In genomic region chr14:97703006-97703760, GRCh38 we compare ENCODE assay signal across 13 cellular contexts.
DNase-seq lines count a peak whose midpoint lies in the region; ATAC-seq and TF ChIP-seq lines count a peak whose summit lies in the region.
"Had no signal": no experiment of that assay in that cellular context is flagged by ENCODE, and none has a peak within 500 bp of the region (broad histone marks: within the 10 kb centered on the region; RNA-seq: fewer than 3 reads in every experiment).

No MANE protein-coding gene starts in this region.

- 0 out of 2 replicates have a peak, but pooled peaks have one; percentile 18 for ATAC-seq in PC-3
- no peak for ATAC-seq in stimulated activated memory B cell treated with anti-CD40 and anti-IgM and Interleukin-4, amounts not matched to agents 10 μg/mL and 1 μg/mL and 100 μg/mL, for 72 hours

- POLR2A ChIA-PET in PC-3 (lab: Charles Lee; ENCODE audit: unreplicated experiment): no interaction called here

- H3K9me3 Mint-ChIP-seq in activated naive CD4-positive, alpha-beta T cell treated with anti-CD3 and anti-CD28 coated beads, Interleukin-2, amount 10 ng/mL, durations not matched to agents 7 days and 5 days: peaks cover 22% of the 10 kb centered on the region
- peaks cover 2% of the 10 kb centered on the region for H3K9me3 Mint-ChIP-seq in neural progenitor cell
- peaks cover 12% of the 10 kb centered on the region for H3K9me3 Mint-ChIP-seq in stimulated activated memory B cell treated with anti-CD40 and anti-IgM and Interleukin-4, amounts not matched to agents 10 μg/mL and 1 μg/mL and 100 μg/mL, for 72 hours

- H3K27me3 Mint-ChIP-seq in activated naive CD4-positive, alpha-beta T cell treated with anti-CD3 and anti-CD28 coated beads, Interleukin-2, amount 10 ng/mL, durations not matched to agents 7 days and 5 days: no peaks in the 10 kb centered on the region
- peaks cover 3% of the 10 kb centered on the region for H3K27me3 Mint-ChIP-seq in neural progenitor cell (ENCODE audit: insufficient read depth, low read depth)
- no peaks in the 10 kb centered on the region for H3K27me3 Mint-ChIP-seq in stimulated activated memory B cell treated with anti-CD40 and anti-IgM and Interleukin-4, amounts not matched to agents 10 μg/mL and 1 μg/mL and 100 μg/mL, for 72 hours

- peaks cover 91% of the 10 kb centered on the region for H3K4me1 Mint-ChIP-seq in activated naive CD4-positive, alpha-beta T cell treated with anti-CD3 and anti-CD28 coated beads, Interleukin-2, amount 10 ng/mL, durations not matched to agents 7 days and 5 days
- peaks cover under 1% of the 10 kb centered on the region for H3K4me1 Mint-ChIP-seq in neural progenitor cell
- H3K4me1 Mint-ChIP-seq in stimulated activated memory B cell treated with anti-CD40 and anti-IgM and Interleukin-4, amounts not matched to agents 10 μg/mL and 1 μg/mL and 100 μg/mL, for 72 hours: no peaks in the 10 kb centered on the region

- H3K27ac Mint-ChIP-seq in activated naive CD4-positive, alpha-beta T cell treated with anti-CD3 and anti-CD28 coated beads, Interleukin-2, amount 10 ng/mL, durations not matched to agents 7 days and 5 days: peak overlapping the region; percentile 92
- no peak overlapping the region for H3K27ac Mint-ChIP-seq in neural progenitor cell
- H3K27ac Mint-ChIP-seq in stimulated activated memory B cell treated with anti-CD40 and anti-IgM and Interleukin-4, amounts not matched to agents 10 μg/mL and 1 μg/mL and 100 μg/mL, for 72 hours: no peak overlapping the region

- intact Hi-C loops in PC-3 (cut with micrococcal nuclease): no loop called here

- H3F3A ChIP-seq in PC-3 (ENCODE audit: low read length, unreplicated experiment) (no peaks in the 10 kb centered on the region), neural progenitor cell (ENCODE audit: low read depth) (no peaks in the 10 kb centered on the region)

- H3K4me1 ChIP-seq in PC-3 (ENCODE audit: insufficient read depth, low read length) (no peaks in the 10 kb centered on the region), neural progenitor cell (no peaks in the 10 kb centered on the region)
- H3K4me1 ChIP-seq: BE2C had no signal

- no peak overlapping the region for H3K4me2 ChIP-seq in PC-3 (ENCODE audit: low read length)
- no peak overlapping the region for H3K4me2 ChIP-seq in neural progenitor cell

- peak overlapping the region; percentile 27 for H3K4me3 Mint-ChIP-seq in activated naive CD4-positive, alpha-beta T cell treated with anti-CD3 and anti-CD28 coated beads, Interleukin-2, amount 10 ng/mL, durations not matched to agents 7 days and 5 days
- no peak overlapping the region for H3K4me3 Mint-ChIP-seq in neural progenitor cell
- no peak overlapping the region for H3K4me3 Mint-ChIP-seq in stimulated activated memory B cell treated with anti-CD40 and anti-IgM and Interleukin-4, amounts not matched to agents 10 μg/mL and 1 μg/mL and 100 μg/mL, for 72 hours

- DNase-seq in GM06990 (ENCODE audit: extremely low read depth, insufficient read length): peak; percentile 29
- DNase-seq in PC-3: peak; percentile 18
- peak; percentile 57 for DNase-seq in activated naive CD4-positive, alpha-beta T cell treated with anti-CD3 and anti-CD28 coated beads, Interleukin-2, amount 10 ng/mL, durations not matched to agents 7 days and 5 days
- no peak for DNase-seq in neural progenitor cell (ENCODE audit: low spot score)
- no peak for DNase-seq in GDM1 (lab: John Stamatoyannopoulos, UW)
- DNase-seq in anterior cingulate cortex (lab: John Stamatoyannopoulos, UW): no peak
- DNase-seq: BE2C, kidney, NCI-H1048, NCI-H226, posterior cingulate gyrus had no signal

- H2AFZ ChIP-seq in PC-3 (ENCODE audit: low read length) (no peak overlapping the region), neural progenitor cell (replicated peaks) (peak overlapping the region; percentile 42)

- H3K27ac ChIP-seq in PC-3 (ENCODE audit: low read length): no peak overlapping the region
- no peak overlapping the region for H3K27ac ChIP-seq in neural progenitor cell
- H3K27ac ChIP-seq: epithelial cell of prostate had no signal

- H3K9ac ChIP-seq in PC-3 (ENCODE audit: low read length) (no peak overlapping the region), neural progenitor cell (no peak overlapping the region)

- H4K20me1 ChIP-seq in PC-3 (ENCODE audit: low read length): no peaks in the 10 kb centered on the region
- no peaks in the 10 kb centered on the region for H4K20me1 ChIP-seq in neural progenitor cell (ENCODE audit: low read depth)

- H3K9me2 ChIP-seq in PC-3 (replicated peaks; ENCODE audit: low read length): no peaks in the 10 kb centered on the region

- H3K79me2 ChIP-seq in PC-3 (ENCODE audit: low read length) (no peaks in the 10 kb centered on the region), neural progenitor cell (ENCODE audit: low read depth) (no peaks in the 10 kb centered on the region)

- CTCF ChIA-PET in PC-3 (lab: Charles Lee): no interaction called here
- CTCF ChIA-PET in activated naive CD4-positive, alpha-beta T cell treated with anti-CD3 and anti-CD28 coated beads, Interleukin-2, amount 10 ng/mL, durations not matched to agents 7 days and 5 days (lab: Charles Lee): no interaction called here

- H3K9me3 ChIP-seq in PC-3 (ENCODE audit: low read length) (peaks cover 5% of the 10 kb centered on the region; the same call in 1 of the 2 replicates), neural progenitor cell (ENCODE audit: low read depth) (no peaks in the 10 kb centered on the region)
- H3K9me3 ChIP-seq: BE2C had no signal

- no peak overlapping the region for H3K4me3 ChIP-seq in GM06990 (replicated peaks; ENCODE audit: low read depth, low read length)
- H3K4me3 ChIP-seq in PC-3 (ENCODE audit: low read length): no peak overlapping the region
- H3K4me3 ChIP-seq in neural progenitor cell: no peak overlapping the region

- BruUV-seq in PC-3 (replicated peaks; lab: Mats Ljungman, UMichigan): no TSS peak

- H3K36me3 Mint-ChIP-seq in activated naive CD4-positive, alpha-beta T cell treated with anti-CD3 and anti-CD28 coated beads, Interleukin-2, amount 10 ng/mL, durations not matched to agents 7 days and 5 days: peaks cover 16% of the 10 kb centered on the region
- no peaks in the 10 kb centered on the region for H3K36me3 Mint-ChIP-seq in neural progenitor cell
- no peaks in the 10 kb centered on the region for H3K36me3 Mint-ChIP-seq in stimulated activated memory B cell treated with anti-CD40 and anti-IgM and Interleukin-4, amounts not matched to agents 10 μg/mL and 1 μg/mL and 100 μg/mL, for 72 hours

- TF ChIP-seq CTCF in GM06990 (IDR thresholded peaks at IDR 0.05; ENCODE audit: insufficient read depth, low read length, poor library complexity, severe bottlenecking): no peak
- TF ChIP-seq CTCF in PC-3 (conservative IDR thresholded peaks at IDR 0.05; ENCODE audit: low read depth, low read length): no peak
- TF ChIP-seq CTCF in neural progenitor cell (IDR thresholded peaks at IDR 0.05): no peak

- H3K27me3 ChIP-seq in GM06990 (replicated peaks; ENCODE audit: control insufficient read depth, insufficient read depth, low read length) (no peaks in the 10 kb centered on the region), PC-3 (ENCODE audit: low read length) (no peaks in the 10 kb centered on the region), neural progenitor cell (no peaks in the 10 kb centered on the region)
- H3K27me3 ChIP-seq: BE2C had no signal

- H3K36me3 ChIP-seq in GM06990 (ENCODE audit: control insufficient read depth, insufficient read depth, low read length) (no peaks in the 10 kb centered on the region), PC-3 (ENCODE audit: low read depth, low read length) (no peaks in the 10 kb centered on the region), neural progenitor cell (no peaks in the 10 kb centered on the region)
- H3K36me3 ChIP-seq: BE2C had no signal

Comparison
In these comparisons a context has a peak if more than half of its experiments do, and no peak if none do; other contexts are left out.
1. DNase-seq: peak in GM06990 (single experiment), PC-3 (single experiment) and activated naive CD4-positive, alpha-beta T cell treated with anti-CD3 and anti-CD28 coated beads, Interleukin-2, amount 10 ng/mL, durations not matched to agents 7 days and 5 days (single experiment); none in neural progenitor cell (single experiment), GDM1 (single experiment) and anterior cingulate cortex (0 of 58).